9 cellular contexts compared by ENCODE assay signal in genomic region chr6:31568537-31568961, GRCh38. TPM values are rescaled to one million over a fixed set of nuclear protein-coding genes. Genes with fewer than 3 reads are reported as not detected.
DNase-seq lines count a peak whose midpoint lies in the region; ATAC-seq, FAIRE-seq and TF ChIP-seq lines count a peak whose summit lies in the region.
"Had no signal": no experiment of that assay in that cellular context is flagged by ENCODE, and none has a peak within 500 bp of the region (broad histone marks: within the 10 kb centered on the region; RNA-seq: fewer than 3 reads in every experiment).

No MANE protein-coding gene starts in this region.

- H3K9me3 ChIP-seq in kidney (ENCODE audit: control insufficient read depth in 1 of 2, low read length in 2 of 2), result no peaks in the 10 kb centered on the region
- H3K9me3 ChIP-seq in psoas muscle, result no peaks in the 10 kb centered on the region

- no peak overlapping the region for H3K9ac ChIP-seq in kidney (ENCODE audit: low read length in 2 of 2)

- H3K4me1 ChIP-seq in kidney (ENCODE audit: control insufficient read depth in 1 of 2, insufficient read depth in 1 of 2, low read depth in 1 of 2, low read length in 2 of 2) (no peaks in the 10 kb centered on the region), psoas muscle (no peaks in the 10 kb centered on the region)

- ATAC-seq in HG02938 (IDR thresholded peaks at IDR 0.05; ENCODE audit: unreplicated experiment) (peak; percentile 60), psoas muscle (no peak)

- WGBS in psoas muscle, 3 donors, result 72 to 77% (median 73%) methylated on average over 3 of the region's 3 CpGs

- H3K36me3 ChIP-seq in kidney (ENCODE audit: control insufficient read depth in 1 of 2, insufficient read depth in 2 of 2, low read length in 2 of 2) (no peaks in the 10 kb centered on the region), psoas muscle (ENCODE audit: insufficient read depth in 1 of 2, low read depth in 1 of 2) (no peaks in the 10 kb centered on the region)

- FAIRE-seq in kidney (lab: Jason Lieb, UNC) (no peak), RCC 7860 (lab: Jason Lieb, UNC) (no peak)

- H3K27ac ChIP-seq in kidney (ENCODE audit: low read depth in 2 of 2, low read length in 2 of 2) (no peak overlapping the region), psoas muscle (no peak overlapping the region)

- peak; percentile 51 for TF ChIP-seq POLR2A in GM19099 (IDR thresholded peaks at IDR 0.05; ENCODE audit: extremely low read depth, insufficient read length, low read depth)

- no peak for TF ChIP-seq CTCF in kidney (IDR thresholded peaks at IDR 0.05; ENCODE audit: borderline replicate concordance, extremely low read depth, insufficient read depth)
- no peak for TF ChIP-seq CTCF in psoas muscle (IDR thresholded peaks at IDR 0.05)

- H3K4me3 ChIP-seq in kidney (ENCODE audit: low read length in 2 of 2), result no peak overlapping the region
- H3K4me3 ChIP-seq in psoas muscle, result no peak overlapping the region

- intact Hi-C loops in kidney (cut with DNase I) (no loop called here), psoas muscle (cut with DNase I) (no loop called here)

- peaks cover 0 to 2% (median 0%) of the 10 kb centered on the region in 3 donors for H3K27me3 ChIP-seq in psoas muscle (ENCODE audit: insufficient read depth in 3 of 3, low read length in 2 of 3)

- DNase-seq in T-helper 1 cell (peak; percentile 54 to 90 (median 71)), kidney (peak; percentile 18), RCC 7860 (ENCODE audit: low spot score) (no peak), DMS 273 treated with DMSO at 0.1 percent for 48 hours (lab: John Stamatoyannopoulos, UW) (no peak), COR-L47 (lab: John Stamatoyannopoulos, UW) (no peak), psoas muscle (no peak)

RNA-seq across cellular contexts. Expression of gene LTA, which starts 3.5 kb away (rescaled TPM):
- total RNA-seq in kidney (0.35 TPM), psoas muscle (not detected)
- polyA plus RNA-seq in kidney (ENCODE audit: insufficient read depth, low read depth, low replicate concordance) (not detected), psoas muscle (under 1 TPM in 2 of 3 donors, not detected in 1; 0.05 to 0.10 TPM)
- total RNA-seq: fibroblast of villous mesenchyme had no signal

RNA-seq across cellular contexts. Expression of gene TNF, which starts 6.8 kb away (rescaled TPM):
- total RNA-seq in kidney (5.4 TPM), psoas muscle (under 1 TPM in 3 of 4 donors, not detected in 1; 0.34 to 0.81 (median 0.61) TPM)
- polyA plus RNA-seq in kidney (ENCODE audit: insufficient read depth, low read depth, low replicate concordance) (0.69 TPM), psoas muscle (under 1 TPM in 2 of 3 donors, not detected in 1; 0.09 TPM)

RNA-seq across cellular contexts. Expression of gene LTB, which starts 13.7 kb away (rescaled TPM):
- total RNA-seq in kidney (18.5 TPM), psoas muscle (under 1 TPM; 0.69 to 0.79 (median 0.74) TPM)
- polyA plus RNA-seq in kidney (ENCODE audit: insufficient read depth, low read depth, low replicate concordance) (6.6 TPM), psoas muscle (1 to 10 TPM in 1 of 3 donors, under 1 TPM in 2; 0.08 to 1.0 (median 0.17) TPM)
- total RNA-seq: fibroblast of villous mesenchyme had no signal

RNA-seq across cellular contexts. Expression of gene LST1, which starts 17.5 kb away (rescaled TPM):
- 31.5 TPM for total RNA-seq in kidney
- 14.8 TPM for polyA plus RNA-seq in kidney (ENCODE audit: insufficient read depth, low read depth, low replicate concordance)
- 1 to 10 TPM; 1.8 to 5.6 (median 3.1) TPM for total RNA-seq in psoas muscle
- 1 to 10 TPM; 1.2 to 1.8 (median 1.7) TPM for polyA plus RNA-seq in psoas muscle
- total RNA-seq: fibroblast of villous mesenchyme had no signal

RNA-seq across cellular contexts. Expression of gene NFKBIL1, which starts 21.1 kb away (rescaled TPM):
- total RNA-seq in kidney (20.0 TPM), psoas muscle (10 to 100 TPM; 13.7 to 19.1 (median 15.4) TPM)
- polyA plus RNA-seq in kidney (ENCODE audit: insufficient read depth, low read depth, low replicate concordance) (28.2 TPM), psoas muscle (10 to 100 TPM; 20.8 to 29.3 (median 21.6) TPM)

Comparison
In these comparisons a context has a peak if more than half of its experiments do, and no peak if none do; other contexts are left out.
1. DNase-seq: peak in T-helper 1 cell (5 of 5) and kidney (single experiment); none in RCC 7860 (single experiment), DMS 273 treated with DMSO at 0.1 percent for 48 hours (single experiment), COR-L47 (single experiment) and psoas muscle (0 of 2).
2. RNA of gene LTB, which starts 13.7 kb away (total RNA-seq): 18.5 TPM in kidney (single experiment); 0.69 to 0.79 TPM in psoas muscle; every median in the first group is over 10 times any median in the second.